1 cellular context compared by ENCODE assay signal in genomic region chr6:152952866-152953509, GRCh38.
TF ChIP-seq lines count a peak whose summit lies in the region.

No MANE protein-coding gene starts in this region.

TF ChIP-seq in K562, 482 proteins besides CTCF, POLR2A, EP300 and RAD21 (continues in another document):
- TF ChIP-seq NCOA6 (IDR thresholded peaks at IDR 0.05) (no peak), MAFF (IDR thresholded peaks at IDR 0.05; ENCODE audit: low read length) (no peak), E2F1 (CRISPR knock-in tag; IDR thresholded peaks at IDR 0.05) (no peak), NFE2 (IDR thresholded peaks at IDR 0.05; ENCODE audit: low read depth) (peak; percentile 38; the same call in 1 of the 2 replicates), MIER1 (IDR thresholded peaks at IDR 0.05; ENCODE audit: low read depth) (no peak), STAG1 (CRISPR knock-in tag; IDR thresholded peaks at IDR 0.05; ENCODE audit: borderline replicate concordance) (no peak), BRD9 (IDR thresholded peaks at IDR 0.05; ENCODE audit: low read depth, partially characterized antibody) (no peak), ZNF347 (CRISPR knock-in tag; IDR thresholded peaks at IDR 0.05; ENCODE audit: low read depth) (no peak), TSHZ1 (CRISPR knock-in tag; IDR thresholded peaks at IDR 0.05) (no peak), SMAD2 (IDR thresholded peaks at IDR 0.05; ENCODE audit: low read depth, low read length) (no peak), ZNF12 (CRISPR knock-in tag; IDR thresholded peaks at IDR 0.05) (no peak), RNF2 (IDR thresholded peaks at IDR 0.05) (0 out of 2 replicates have a peak, but pooled peaks have one; percentile 21), ZNF778 (CRISPR knock-in tag; IDR thresholded peaks at IDR 0.05) (no peak), NCOR1 (IDR thresholded peaks at IDR 0.05) (no peak), ZFPM2 (CRISPR knock-in tag; IDR thresholded peaks at IDR 0.05) (no peak), NKRF (IDR thresholded peaks at IDR 0.05; ENCODE audit: borderline replicate concordance) (no peak), CREM (IDR thresholded peaks at IDR 0.05; ENCODE audit: low read depth) (no peak), SMC3 (conservative IDR thresholded peaks at IDR 0.05; ENCODE audit: insufficient read depth, low read depth, low read length) (peak; percentile 53; the same call in 1 of the 2 replicates), ZNF384 (IDR thresholded peaks at IDR 0.05; ENCODE audit: low read depth, low read length) (no peak), ZNF140 (CRISPR knock-in tag; IDR thresholded peaks at IDR 0.05) (no peak), MEF2A (IDR thresholded peaks at IDR 0.05; ENCODE audit: control insufficient read depth, low read depth, low read length) (no peak), ZNF668 (CRISPR knock-in tag; IDR thresholded peaks at IDR 0.05) (no peak), SIRT6 (IDR thresholded peaks at IDR 0.05; ENCODE audit: low read depth, low read length) (no peak), ETV1 (tag; conservative IDR thresholded peaks at IDR 0.05; ENCODE audit: low read depth) (no peak), TRIM24 (IDR thresholded peaks at IDR 0.05) (no peak), RERE (CRISPR knock-in tag; IDR thresholded peaks at IDR 0.05; ENCODE audit: borderline replicate concordance) (no peak), PCBP1 (IDR thresholded peaks at IDR 0.05; ENCODE audit: low read depth, low read length, poor library complexity, severe bottlenecking) (no peak), NFYB (IDR thresholded peaks at IDR 0.05; ENCODE audit: extremely low read depth, insufficient read length) (no peak), CBX8 (IDR thresholded peaks at IDR 0.05; ENCODE audit: borderline replicate concordance, extremely low read depth, low read depth, low read length, poor library complexity, severe bottlenecking) (no peak), NELFE (IDR thresholded peaks at IDR 0.05; ENCODE audit: insufficient read depth, insufficient read length) (no peak)
- TF ChIP-seq, protein P1, sequence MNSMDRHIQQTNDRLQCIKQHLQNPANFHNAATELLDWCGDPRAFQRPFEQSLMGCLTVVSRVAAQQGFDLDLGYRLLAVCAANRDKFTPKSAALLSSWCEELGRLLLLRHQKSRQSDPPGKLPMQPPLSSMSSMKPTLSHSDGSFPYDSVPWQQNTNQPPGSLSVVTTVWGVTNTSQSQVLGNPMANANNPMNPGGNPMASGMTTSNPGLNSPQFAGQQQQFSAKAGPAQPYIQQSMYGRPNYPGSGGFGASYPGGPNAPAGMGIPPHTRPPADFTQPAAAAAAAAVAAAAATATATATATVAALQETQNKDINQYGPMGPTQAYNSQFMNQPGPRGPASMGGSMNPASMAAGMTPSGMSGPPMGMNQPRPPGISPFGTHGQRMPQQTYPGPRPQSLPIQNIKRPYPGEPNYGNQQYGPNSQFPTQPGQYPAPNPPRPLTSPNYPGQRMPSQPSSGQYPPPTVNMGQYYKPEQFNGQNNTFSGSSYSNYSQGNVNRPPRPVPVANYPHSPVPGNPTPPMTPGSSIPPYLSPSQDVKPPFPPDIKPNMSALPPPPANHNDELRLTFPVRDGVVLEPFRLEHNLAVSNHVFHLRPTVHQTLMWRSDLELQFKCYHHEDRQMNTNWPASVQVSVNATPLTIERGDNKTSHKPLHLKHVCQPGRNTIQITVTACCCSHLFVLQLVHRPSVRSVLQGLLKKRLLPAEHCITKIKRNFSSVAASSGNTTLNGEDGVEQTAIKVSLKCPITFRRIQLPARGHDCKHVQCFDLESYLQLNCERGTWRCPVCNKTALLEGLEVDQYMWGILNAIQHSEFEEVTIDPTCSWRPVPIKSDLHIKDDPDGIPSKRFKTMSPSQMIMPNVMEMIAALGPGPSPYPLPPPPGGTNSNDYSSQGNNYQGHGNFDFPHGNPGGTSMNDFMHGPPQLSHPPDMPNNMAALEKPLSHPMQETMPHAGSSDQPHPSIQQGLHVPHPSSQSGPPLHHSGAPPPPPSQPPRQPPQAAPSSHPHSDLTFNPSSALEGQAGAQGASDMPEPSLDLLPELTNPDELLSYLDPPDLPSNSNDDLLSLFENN (IDR thresholded peaks at IDR 0.05; ENCODE audit: low read depth in 2 of 2, low read length in 2 of 2), result no peak
- TF ChIP-seq, protein P2, sequence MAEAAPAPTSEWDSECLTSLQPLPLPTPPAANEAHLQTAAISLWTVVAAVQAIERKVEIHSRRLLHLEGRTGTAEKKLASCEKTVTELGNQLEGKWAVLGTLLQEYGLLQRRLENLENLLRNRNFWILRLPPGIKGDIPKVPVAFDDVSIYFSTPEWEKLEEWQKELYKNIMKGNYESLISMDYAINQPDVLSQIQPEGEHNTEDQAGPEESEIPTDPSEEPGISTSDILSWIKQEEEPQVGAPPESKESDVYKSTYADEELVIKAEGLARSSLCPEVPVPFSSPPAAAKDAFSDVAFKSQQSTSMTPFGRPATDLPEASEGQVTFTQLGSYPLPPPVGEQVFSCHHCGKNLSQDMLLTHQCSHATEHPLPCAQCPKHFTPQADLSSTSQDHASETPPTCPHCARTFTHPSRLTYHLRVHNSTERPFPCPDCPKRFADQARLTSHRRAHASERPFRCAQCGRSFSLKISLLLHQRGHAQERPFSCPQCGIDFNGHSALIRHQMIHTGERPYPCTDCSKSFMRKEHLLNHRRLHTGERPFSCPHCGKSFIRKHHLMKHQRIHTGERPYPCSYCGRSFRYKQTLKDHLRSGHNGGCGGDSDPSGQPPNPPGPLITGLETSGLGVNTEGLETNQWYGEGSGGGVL (CRISPR knock-in tag; IDR thresholded peaks at IDR 0.05), result no peak
- TF ChIP-seq, protein P3, sequence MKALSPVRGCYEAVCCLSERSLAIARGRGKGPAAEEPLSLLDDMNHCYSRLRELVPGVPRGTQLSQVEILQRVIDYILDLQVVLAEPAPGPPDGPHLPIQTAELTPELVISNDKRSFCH (CRISPR knock-in tag; IDR thresholded peaks at IDR 0.05), result no peak
- TF ChIP-seq, protein P3 (tag; IDR thresholded peaks at IDR 0.05), result no peak
- TF ChIP-seq, protein P4, sequence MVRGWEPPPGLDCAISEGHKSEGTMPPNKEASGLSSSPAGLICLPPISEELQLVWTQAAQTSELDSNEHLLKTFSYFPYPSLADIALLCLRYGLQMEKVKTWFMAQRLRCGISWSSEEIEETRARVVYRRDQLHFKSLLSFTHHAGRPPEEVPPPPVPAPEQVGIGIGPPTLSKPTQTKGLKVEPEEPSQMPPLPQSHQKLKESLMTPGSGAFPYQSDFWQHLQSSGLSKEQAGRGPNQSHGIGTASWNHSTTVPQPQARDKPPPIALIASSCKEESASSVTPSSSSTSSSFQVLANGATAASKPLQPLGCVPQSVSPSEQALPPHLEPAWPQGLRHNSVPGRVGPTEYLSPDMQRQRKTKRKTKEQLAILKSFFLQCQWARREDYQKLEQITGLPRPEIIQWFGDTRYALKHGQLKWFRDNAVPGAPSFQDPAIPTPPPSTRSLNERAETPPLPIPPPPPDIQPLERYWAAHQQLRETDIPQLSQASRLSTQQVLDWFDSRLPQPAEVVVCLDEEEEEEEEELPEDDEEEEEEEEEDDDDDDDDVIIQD (CRISPR knock-in tag; IDR thresholded peaks at IDR 0.05), result no peak
- TF ChIP-seq, protein P5, sequence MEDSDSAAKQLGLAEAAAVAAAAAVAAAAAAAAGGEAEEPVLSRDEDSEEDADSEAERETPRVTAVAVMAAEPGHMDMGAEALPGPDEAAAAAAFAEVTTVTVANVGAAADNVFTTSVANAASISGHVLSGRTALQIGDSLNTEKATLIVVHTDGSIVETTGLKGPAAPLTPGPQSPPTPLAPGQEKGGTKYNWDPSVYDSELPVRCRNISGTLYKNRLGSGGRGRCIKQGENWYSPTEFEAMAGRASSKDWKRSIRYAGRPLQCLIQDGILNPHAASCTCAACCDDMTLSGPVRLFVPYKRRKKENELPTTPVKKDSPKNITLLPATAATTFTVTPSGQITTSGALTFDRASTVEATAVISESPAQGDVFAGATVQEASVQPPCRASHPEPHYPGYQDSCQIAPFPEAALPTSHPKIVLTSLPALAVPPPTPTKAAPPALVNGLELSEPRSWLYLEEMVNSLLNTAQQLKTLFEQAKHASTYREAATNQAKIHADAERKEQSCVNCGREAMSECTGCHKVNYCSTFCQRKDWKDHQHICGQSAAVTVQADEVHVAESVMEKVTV (CRISPR knock-in tag; IDR thresholded peaks at IDR 0.05), result 0 out of 2 replicates have a peak, but pooled peaks have one; percentile 39
